12 cellular contexts compared by ENCODE assay signal in genomic region chr3:102089904-102090492, GRCh38.
DNase-seq lines count a peak whose midpoint lies in the region; TF ChIP-seq lines count a peak whose summit lies in the region.
"Had no signal": no experiment of that assay in that cellular context is flagged by ENCODE, and none has a peak within 500 bp of the region (broad histone marks: within the 10 kb centered on the region; RNA-seq: fewer than 3 reads in every experiment).

No MANE protein-coding gene starts in this region.

- no peaks in the 10 kb centered on the region for H3K36me3 Mint-ChIP-seq in CD14-positive monocyte

- intact Hi-C loops in CD14-positive monocyte (cut with micrococcal nuclease) = no loop called here

- no peaks in the 10 kb centered on the region for H3K9me3 Mint-ChIP-seq in CD14-positive monocyte
- H3K9me3 Mint-ChIP-seq: central memory CD8-positive, alpha-beta T cell had no signal

- no peak for TF ChIP-seq CTCF in CD14-positive monocyte (IDR thresholded peaks at IDR 0.05)

- H3K27me3 Mint-ChIP-seq in CD14-positive monocyte (ENCODE audit: low read depth in 3 of 3) = no peaks in the 10 kb centered on the region
- H3K27me3 Mint-ChIP-seq: central memory CD8-positive, alpha-beta T cell had no signal

- peak; percentile 94 for DNase-seq in ACHN
- DNase-seq in HK-2 (ENCODE audit: unreplicated experiment) = peak; percentile 51
- peak; percentile 48 for DNase-seq in astrocyte of the hippocampus (ENCODE audit: low read depth, low spot score)
- peak; percentile 20 to 59 for DNase-seq in lung microvascular endothelial cell (ENCODE audit: low read depth in 2 of 2)
- DNase-seq in CD14-positive monocyte (ENCODE audit: low spot score) = no peak
- DNase-seq in GM19240 (ENCODE audit: insufficient read length, low spot score) = no peak
- DNase-seq in COR-L47 (lab: John Stamatoyannopoulos, UW) = no peak
- DNase-seq in MV-4-11 (lab: John Stamatoyannopoulos, UW) = no peak
- DNase-seq: DMS 273 treated with DMSO at 0.1 percent for 48 hours, H7, NCI-H1694 treated with DMSO at 0.1 percent for 48 hours had no signal

- H3K4me3 Mint-ChIP-seq in CD14-positive monocyte = no peak overlapping the region
- H3K4me3 Mint-ChIP-seq: central memory CD8-positive, alpha-beta T cell had no signal

- H3K4me1 Mint-ChIP-seq in CD14-positive monocyte = peaks cover 4% of the 10 kb centered on the region

- in situ Hi-C loops in ACHN (cut with HindIII; ENCODE audit: low pct_ligation_motif_present, low pct_unique_long_range_greater_than_20kb, low sequenced_read_pairs) = loop anchor here (25.0 kb wide), 1 partner anchor 228 kb away; no protein-coding TSS in a partner anchor

- H3K27ac Mint-ChIP-seq in CD14-positive monocyte = no peak overlapping the region

Comparison
In these comparisons a context has a peak if more than half of its experiments do, and no peak if none do; other contexts are left out.
1. DNase-seq: peak in ACHN (single experiment), HK-2 (single experiment), astrocyte of the hippocampus (single experiment) and lung microvascular endothelial cell (2 of 2); none in CD14-positive monocyte (single experiment), GM19240 (single experiment), COR-L47 (single experiment) and MV-4-11 (single experiment).